Comparison of ENCODE assay signal across 12 cellular contexts in genomic region chr1:88401283-88401682, GRCh38.
DNase-seq lines count a peak whose midpoint lies in the region; ATAC-seq, FAIRE-seq and TF ChIP-seq lines count a peak whose summit lies in the region.
"Had no signal": no experiment of that assay in that cellular context is flagged by ENCODE, and none has a peak within 500 bp of the region (broad histone marks: within the 10 kb centered on the region; RNA-seq: fewer than 3 reads in every experiment).

No MANE protein-coding gene starts in this region.

- H3K4me3 ChIP-seq in GM12878: no peak overlapping the region
- H3K4me3 ChIP-seq: SJSA1, upper lobe of right lung had no signal

- WGBS in GM12878 (ENCODE audit: insufficient coverage, insufficient replicate concordance, low lambda C conversion rate, missing lambda C conversion rate): 0% methylated on average over 1 of the region's 1 CpG

- POLR2A ChIA-PET in GM12878 (lab: Charles Lee): no interaction called here

- H3K27ac Mint-ChIP-seq in HFFc6: no peak overlapping the region

- TF ChIP-seq RAD21 in GM12878 (IDR thresholded peaks at IDR 0.05; ENCODE audit: insufficient read depth, low read depth, low read length): no peak

- no peaks in the 10 kb centered on the region for H4K20me1 ChIP-seq in GM12878 (ENCODE audit: control insufficient read depth, insufficient read depth)

- H3K9ac ChIP-seq in GM12878 (ENCODE audit: control insufficient read depth, insufficient read depth, low read length): no peak overlapping the region

- H3K9me3 Mint-ChIP-seq in HFFc6: peaks cover 42% of the 10 kb centered on the region

- H3K4me3 Mint-ChIP-seq in HFFc6: no peak overlapping the region

- intact Hi-C loops in GM12878 (cut with micrococcal nuclease; ENCODE audit: unreplicated experiment) (no loop called here), left colon (cut with DNase I, micrococcal nuclease) (no loop called here)

- in situ Hi-C loops in GM12878 (cut with MboI): no loop called here

- H3K9me3 ChIP-seq in GM12878 (replicated peaks; ENCODE audit: control insufficient read depth, insufficient read depth, low read length): no peaks in the 10 kb centered on the region
- H3K9me3 ChIP-seq: SJSA1, upper lobe of right lung had no signal

- TF ChIP-seq CTCF in GM12878 (IDR thresholded peaks at IDR 0.05 in 2 of 3, conservative IDR thresholded peaks at IDR 0.05 in 1 of 3; ENCODE audit: control insufficient read depth in 2 of 3, extremely low read depth in 1 of 3, insufficient read depth in 1 of 3, low read depth in 3 of 3, low read length in 3 of 3) (no peak), HFFc6 (IDR thresholded peaks at IDR 0.05) (no peak)

- peak overlapping the region; percentile 4; the same call in 1 of the 2 replicates for H3K4me2 ChIP-seq in GM12878 (ENCODE audit: control insufficient read depth, insufficient read depth)

- peak; percentile 83 for FAIRE-seq in GM12878 (lab: Jason Lieb, UNC)

- DNase-seq in NCI-H510A treated with DMSO at 0.1 percent for 48 hours (lab: John Stamatoyannopoulos, UW) (peak; percentile 22), NCI-H510A (lab: John Stamatoyannopoulos, UW) (no peak), GM12878 (ENCODE audit: low read depth, low spot score) (peak; percentile 53), HFFc6 (no peak), left colon (no peak), HT-29 (ENCODE audit: low spot score) (no peak)
- DNase-seq: cerebellar nuclear complex, upper lobe of right lung had no signal

- CTCF ChIA-PET in GM12878 (lab: Yijun Ruan, JAX): interaction anchor here (0.6 kb wide), 1 partner anchor 159 kb away, joined by 3 read pairs; no protein-coding TSS in a partner anchor

- SMC1A ChIA-PET in GM12878 (lab: Charles Lee; ENCODE audit: uncharacterized antibody, unreplicated experiment): interaction anchor here (1.6 kb wide), 1 partner anchor 221 kb away, joined by 3 read pairs; no protein-coding TSS in a partner anchor

- no peaks in the 10 kb centered on the region for H3K36me3 Mint-ChIP-seq in HFFc6 (ENCODE audit: low read depth)

- H3K27me3 Mint-ChIP-seq in HFFc6 (ENCODE audit: insufficient read depth): no peaks in the 10 kb centered on the region

- H3K79me2 ChIP-seq in GM12878 (ENCODE audit: control insufficient read depth, insufficient read depth, low read length): no peaks in the 10 kb centered on the region

- TF ChIP-seq POLR2A in GM12878 (IDR thresholded peaks at IDR 0.05; ENCODE audit: low read depth, low read length): no peak

- no peaks in the 10 kb centered on the region for H3K36me3 ChIP-seq in GM12878 (ENCODE audit: control insufficient read depth in 2 of 2, insufficient read depth in 2 of 2, low read length in 1 of 2)
- H3K36me3 ChIP-seq: SJSA1, upper lobe of right lung had no signal

- no peaks in the 10 kb centered on the region for H3K27me3 ChIP-seq in GM12878 (replicated peaks in 1 of 2; ENCODE audit: control insufficient read depth in 2 of 2, insufficient read depth in 2 of 2, low read length in 1 of 2)
- H3K27me3 ChIP-seq: SJSA1, upper lobe of right lung had no signal

- H2AFZ ChIP-seq in GM12878 (ENCODE audit: control insufficient read depth, low read depth, low read length): no peak overlapping the region

- ATAC-seq in GM21515 (IDR thresholded peaks at IDR 0.05; ENCODE audit: unreplicated experiment) (peak; percentile 79), HG03045 (IDR thresholded peaks at IDR 0.05; ENCODE audit: unreplicated experiment) (peak; percentile 81), GM12878 (peak; percentile 92), left colon (no peak)
- ATAC-seq: upper lobe of right lung had no signal

- H3K4me1 ChIP-seq in GM12878 (ENCODE audit: control insufficient read depth, insufficient read depth, low read length): peaks cover 17% of the 10 kb centered on the region
- H3K4me1 ChIP-seq: SJSA1, upper lobe of right lung had no signal

- TF ChIP-seq EP300 in GM12878 (IDR thresholded peaks at IDR 0.05; ENCODE audit: borderline replicate concordance in 1 of 2, control insufficient read depth in 1 of 2, low read depth in 2 of 2, low read length in 2 of 2): peak in 1 of 2 experiments; percentile 84; a peak in 3 of 4 replicates

- no TSS peak for BruUV-seq in GM12878 (replicated peaks; lab: Mats Ljungman, UMichigan)

- H3K4me1 Mint-ChIP-seq in HFFc6 (ENCODE audit: low read depth): no peaks in the 10 kb centered on the region

- H3K27ac ChIP-seq in GM12878 (ENCODE audit: control insufficient read depth, insufficient read depth): peak overlapping the region; percentile 46
- H3K27ac ChIP-seq: 22Rv1, SJSA1, upper lobe of right lung had no signal

- RAD21 ChIA-PET in GM12878 (lab: Charles Lee; ENCODE audit: unreplicated experiment): no interaction called here

TF ChIP-seq in GM12878, 131 proteins besides CTCF, POLR2A, EP300 and RAD21 (continues in another document):
- TF ChIP-seq, protein P1, sequence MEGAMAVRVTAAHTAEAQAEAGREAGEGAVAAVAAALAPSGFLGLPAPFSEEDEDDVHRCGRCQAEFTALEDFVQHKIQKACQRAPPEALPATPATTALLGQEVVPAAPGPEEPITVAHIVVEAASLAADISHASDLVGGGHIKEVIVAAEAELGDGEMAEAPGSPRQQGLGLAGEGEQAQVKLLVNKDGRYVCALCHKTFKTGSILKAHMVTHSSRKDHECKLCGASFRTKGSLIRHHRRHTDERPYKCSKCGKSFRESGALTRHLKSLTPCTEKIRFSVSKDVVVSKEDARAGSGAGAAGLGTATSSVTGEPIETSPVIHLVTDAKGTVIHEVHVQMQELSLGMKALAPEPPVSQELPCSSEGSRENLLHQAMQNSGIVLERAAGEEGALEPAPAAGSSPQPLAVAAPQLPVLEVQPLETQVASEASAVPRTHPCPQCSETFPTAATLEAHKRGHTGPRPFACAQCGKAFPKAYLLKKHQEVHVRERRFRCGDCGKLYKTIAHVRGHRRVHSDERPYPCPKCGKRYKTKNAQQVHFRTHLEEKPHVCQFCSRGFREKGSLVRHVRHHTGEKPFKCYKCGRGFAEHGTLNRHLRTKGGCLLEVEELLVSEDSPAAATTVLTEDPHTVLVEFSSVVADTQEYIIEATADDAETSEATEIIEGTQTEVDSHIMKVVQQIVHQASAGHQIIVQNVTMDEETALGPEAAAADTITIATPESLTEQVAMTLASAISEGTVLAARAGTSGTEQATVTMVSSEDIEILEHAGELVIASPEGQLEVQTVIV (IDR thresholded peaks at IDR 0.05; ENCODE audit: borderline replicate concordance, partially characterized antibody): no peak
- TF ChIP-seq MYB (IDR thresholded peaks at IDR 0.05; ENCODE audit: borderline replicate concordance, low read depth, low read length): no peak
- no peak for TF ChIP-seq NFIC (IDR thresholded peaks at IDR 0.05; ENCODE audit: low read depth, low read length)
- TF ChIP-seq TBL1XR1 (IDR thresholded peaks at IDR 0.05; ENCODE audit: low read depth, low read length): no peak
- no peak for TF ChIP-seq MEF2A (IDR thresholded peaks at IDR 0.05; ENCODE audit: insufficient read depth, low read depth, low read length)
- peak; percentile 92 for TF ChIP-seq ZNF24 (IDR thresholded peaks at IDR 0.05)
- TF ChIP-seq, protein P2, sequence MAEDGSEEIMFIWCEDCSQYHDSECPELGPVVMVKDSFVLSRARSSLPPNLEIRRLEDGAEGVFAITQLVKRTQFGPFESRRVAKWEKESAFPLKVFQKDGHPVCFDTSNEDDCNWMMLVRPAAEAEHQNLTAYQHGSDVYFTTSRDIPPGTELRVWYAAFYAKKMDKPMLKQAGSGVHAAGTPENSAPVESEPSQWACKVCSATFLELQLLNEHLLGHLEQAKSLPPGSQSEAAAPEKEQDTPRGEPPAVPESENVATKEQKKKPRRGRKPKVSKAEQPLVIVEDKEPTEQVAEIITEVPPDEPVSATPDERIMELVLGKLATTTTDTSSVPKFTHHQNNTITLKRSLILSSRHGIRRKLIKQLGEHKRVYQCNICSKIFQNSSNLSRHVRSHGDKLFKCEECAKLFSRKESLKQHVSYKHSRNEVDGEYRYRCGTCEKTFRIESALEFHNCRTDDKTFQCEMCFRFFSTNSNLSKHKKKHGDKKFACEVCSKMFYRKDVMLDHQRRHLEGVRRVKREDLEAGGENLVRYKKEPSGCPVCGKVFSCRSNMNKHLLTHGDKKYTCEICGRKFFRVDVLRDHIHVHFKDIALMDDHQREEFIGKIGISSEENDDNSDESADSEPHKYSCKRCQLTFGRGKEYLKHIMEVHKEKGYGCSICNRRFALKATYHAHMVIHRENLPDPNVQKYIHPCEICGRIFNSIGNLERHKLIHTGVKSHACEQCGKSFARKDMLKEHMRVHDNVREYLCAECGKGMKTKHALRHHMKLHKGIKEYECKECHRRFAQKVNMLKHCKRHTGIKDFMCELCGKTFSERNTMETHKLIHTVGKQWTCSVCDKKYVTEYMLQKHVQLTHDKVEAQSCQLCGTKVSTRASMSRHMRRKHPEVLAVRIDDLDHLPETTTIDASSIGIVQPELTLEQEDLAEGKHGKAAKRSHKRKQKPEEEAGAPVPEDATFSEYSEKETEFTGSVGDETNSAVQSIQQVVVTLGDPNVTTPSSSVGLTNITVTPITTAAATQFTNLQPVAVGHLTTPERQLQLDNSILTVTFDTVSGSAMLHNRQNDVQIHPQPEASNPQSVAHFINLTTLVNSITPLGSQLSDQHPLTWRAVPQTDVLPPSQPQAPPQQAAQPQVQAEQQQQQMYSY (CRISPR knock-in tag; IDR thresholded peaks at IDR 0.05): no peak
- TF ChIP-seq RB1 (IDR thresholded peaks at IDR 0.05; ENCODE audit: borderline replicate concordance): no peak
- no peak for TF ChIP-seq GABPA (IDR thresholded peaks at IDR 0.05; ENCODE audit: low read depth)
- no peak for TF ChIP-seq BCL11A (IDR thresholded peaks at IDR 0.05; ENCODE audit: low read depth, low read length)
- TF ChIP-seq MYC (IDR thresholded peaks at IDR 0.05; ENCODE audit: insufficient read depth, insufficient read length, insufficient replicate concordance, low read length, severe bottlenecking): no peak
- peak; percentile 26; the same call in 1 of the 2 replicates for TF ChIP-seq BACH1 (IDR thresholded peaks at IDR 0.05; ENCODE audit: borderline replicate concordance)
- TF ChIP-seq MTA2 (IDR thresholded peaks at IDR 0.05; ENCODE audit: low read depth): peak; percentile 77
- no peak for TF ChIP-seq GATAD2B (conservative IDR thresholded peaks at IDR 0.05; ENCODE audit: low read depth)
- TF ChIP-seq KDM1A (IDR thresholded peaks at IDR 0.05; ENCODE audit: borderline replicate concordance): no peak
- no peak for TF ChIP-seq BRCA1 (IDR thresholded peaks at IDR 0.05; ENCODE audit: low read depth, low read length)
- TF ChIP-seq YBX1 (IDR thresholded peaks at IDR 0.05): no peak

Comparison
In these comparisons a context has a peak if more than half of its experiments do, and no peak if none do; other contexts are left out.
1. DNase-seq: peak in NCI-H510A treated with DMSO at 0.1 percent for 48 hours (single experiment) and GM12878 (single experiment); none in NCI-H510A (single experiment), HFFc6 (single experiment), left colon (0 of 2) and HT-29 (single experiment).